Comparison of ENCODE assay signal across 8 cellular contexts in genomic region chr2:97662895-97663625, GRCh38. TPM values are rescaled to one million over a fixed set of nuclear protein-coding genes. Genes with fewer than 3 reads are reported as not detected.
DNase-seq lines count a peak whose midpoint lies in the region; ATAC-seq and TF ChIP-seq lines count a peak whose summit lies in the region.

No MANE protein-coding gene starts in this region.

- no peaks in the 10 kb centered on the region for H3K27me3 ChIP-seq in DND-41 (ENCODE audit: insufficient read depth, low read length, poor library complexity)
- no peaks in the 10 kb centered on the region for H3K27me3 ChIP-seq in HUES64 (ENCODE audit: insufficient read depth, low read length)
- H3K27me3 ChIP-seq in trophoblast cell (ENCODE audit: insufficient read depth, low read length) = no peaks in the 10 kb centered on the region
- H3K27me3 ChIP-seq in transverse colon = no peaks in the 10 kb centered on the region

- H3K9me3 ChIP-seq in DND-41 (ENCODE audit: insufficient read depth, low read length, severe bottlenecking) = no peaks in the 10 kb centered on the region
- no peaks in the 10 kb centered on the region for H3K9me3 ChIP-seq in HUES64 (ENCODE audit: insufficient read depth, low read depth, low read length)
- no peaks in the 10 kb centered on the region for H3K9me3 ChIP-seq in trophoblast cell (ENCODE audit: insufficient read depth, low read depth, low read length)
- no peaks in the 10 kb centered on the region for H3K9me3 ChIP-seq in transverse colon

- in situ Hi-C loops in transverse colon (cut with MboI; ENCODE audit: low pct_ligation_motif_present in 1 of 4, low pct_unique_long_range_greater_than_20kb in 1 of 4, low sequenced_read_pairs in 3 of 4) = loop anchor here in 1 of 4 donors (25.0 kb wide), 1 partner anchor 1601 kb away; no protein-coding TSS in a partner anchor

- H3K4me3 ChIP-seq in DND-41 (ENCODE audit: low read depth in 1 of 2, low read length in 2 of 2) (peak overlapping the region; percentile 28 to 60), HUES64 (ENCODE audit: low read length) (peak overlapping the region; percentile 74), trophoblast cell (ENCODE audit: low read depth, low read length) (peak overlapping the region; percentile 83), transverse colon (peak overlapping the region; percentile 71 to 82 (median 78))

- H3K4me1 ChIP-seq in DND-41 (ENCODE audit: insufficient read depth, low read length) = peaks cover 34% of the 10 kb centered on the region
- peaks cover 17% of the 10 kb centered on the region; the same call in 1 of the 2 replicates for H3K4me1 ChIP-seq in HUES64 (ENCODE audit: insufficient read depth, low read length)
- peaks cover 18 to 22% of the 10 kb centered on the region in 2 experiments for H3K4me1 ChIP-seq in trophoblast cell (ENCODE audit: control insufficient read depth in 1 of 2, insufficient read depth in 2 of 2, low read length in 2 of 2)
- peaks cover 11 to 33% (median 22%) of the 10 kb centered on the region in 4 donors for H3K4me1 ChIP-seq in transverse colon

- ATAC-seq in DND-41 (ENCODE audit: insufficient read depth, low read depth) (peak; percentile 37), GM21526 (IDR thresholded peaks at IDR 0.05; ENCODE audit: low FRiP score, unreplicated experiment) (peak; percentile 41), Right ventricle myocardium superior (ENCODE audit: poor library complexity) (peak; percentile 44)

- TF ChIP-seq EP300 in transverse colon (IDR thresholded peaks at IDR 0.05; ENCODE audit: low read depth) = no peak

- H4K91ac ChIP-seq in trophoblast cell (ENCODE audit: low read depth, low read length) = peak overlapping the region; percentile 91

- H3K14ac ChIP-seq in trophoblast cell (ENCODE audit: low read length) = peak overlapping the region; percentile 50

- peaks cover 17% of the 10 kb centered on the region for H3K79me1 ChIP-seq in trophoblast cell (ENCODE audit: low read length)

- H4K20me1 ChIP-seq in DND-41 (ENCODE audit: insufficient read depth, low read length) = peaks cover 39% of the 10 kb centered on the region

- no peak for TF ChIP-seq CTCF in DND-41 (IDR thresholded peaks at IDR 0.05; ENCODE audit: borderline replicate concordance, extremely low read depth, low read length, poor library complexity, severe bottlenecking)
- TF ChIP-seq CTCF in transverse colon (IDR thresholded peaks at IDR 0.05) = no peak

- DNase-seq in DND-41 = peak; percentile 69
- DNase-seq in SKM-1 treated with dmso at 0.1 percent for 144 hours (lab: John Stamatoyannopoulos, UW; ENCODE audit: unreplicated experiment) = peak; percentile 80
- peak; percentile 67 for DNase-seq in activated naive CD8-positive, alpha-beta T cell treated with anti-CD3 and anti-CD28 coated beads, Interleukin-2, amount 50 U/mL, for 16 hours (ENCODE audit: low read depth, low spot score)
- peak; percentile 85 for DNase-seq in Right ventricle myocardium superior
- peak; percentile 93 for DNase-seq in trophoblast cell
- DNase-seq in transverse colon = peak; percentile 81

- H3K4me2 ChIP-seq in DND-41 (ENCODE audit: insufficient read depth, low read length) (peak overlapping the region; percentile 74), trophoblast cell (ENCODE audit: low read length) (peak overlapping the region; percentile 93)

- peak overlapping the region; percentile 50 for H2BK120ac ChIP-seq in trophoblast cell (ENCODE audit: insufficient read depth, low read length, poor library complexity)

- no peak overlapping the region for H3K23ac ChIP-seq in trophoblast cell (ENCODE audit: low read length)

- TF ChIP-seq POLR2A in transverse colon (IDR thresholded peaks at IDR 0.05) = peak; percentile 51

- no peak overlapping the region for H2AK5ac ChIP-seq in trophoblast cell (ENCODE audit: low read length)

- intact Hi-C loops in Right ventricle myocardium superior (cut with DNase I) (loop anchor here (2.0 kb wide), 1 partner anchor 16 kb away; the partner anchor contains the start of gene COX5B), transverse colon (cut with DNase I; ENCODE audit: low total_unique reads) (no loop called here)

- 2% methylated on average over 24 of the region's 24 CpGs for WGBS in HUES64
- no CpG with 5 or more reads among the region's 24 CpGs for whole genome bisulfite sequencing in trophoblast cell (ENCODE audit: extremely low coverage, insufficient coverage, insufficient read length)
- 1% methylated on average over 23 of the region's 24 CpGs; no CpG with 5 or more reads in 1 of the 2 donors for WGBS in transverse colon (ENCODE audit: low coverage in 1 of 2), 2 donors

- peak overlapping the region; percentile 89 for H3K18ac ChIP-seq in trophoblast cell (ENCODE audit: low read length)

- H3K27ac ChIP-seq in DND-41 (ENCODE audit: low read length) (peak overlapping the region; percentile 69), HUES64 (ENCODE audit: low read depth, low read length) (peak overlapping the region; percentile 84), trophoblast cell (ENCODE audit: low read depth, low read length) (peak overlapping the region; percentile 92), transverse colon (peak overlapping the region; percentile 90 to 100 (median 97))

- H2AFZ ChIP-seq in DND-41 (ENCODE audit: low read depth, low read length) (peak overlapping the region; percentile 53), trophoblast cell (ENCODE audit: insufficient read depth, low read length, poor library complexity) (peak overlapping the region; percentile 53)

- H4K8ac ChIP-seq in trophoblast cell (ENCODE audit: low read depth, low read length) = peak overlapping the region; percentile 75

- H3K36me3 ChIP-seq in DND-41 (ENCODE audit: insufficient read depth, low read length) (peaks cover 40% of the 10 kb centered on the region), HUES64 (ENCODE audit: insufficient read depth, low read length) (peaks cover 18% of the 10 kb centered on the region; the same call in 1 of the 2 replicates), trophoblast cell (ENCODE audit: control insufficient read depth in 1 of 2, insufficient read depth in 2 of 2, low read length in 2 of 2) (peaks cover 22 to 25% of the 10 kb centered on the region in 2 experiments), transverse colon (peaks cover 0 to 5% (median 0%) of the 10 kb centered on the region in 4 donors)

- H3K9ac ChIP-seq in DND-41 (ENCODE audit: low read depth, low read length) (peak overlapping the region; percentile 61), HUES64 (ENCODE audit: low read depth, low read length) (peak overlapping the region; percentile 82), trophoblast cell (ENCODE audit: low read length) (peak overlapping the region; percentile 91)

- peaks cover 42% of the 10 kb centered on the region for H3K79me2 ChIP-seq in DND-41 (ENCODE audit: insufficient read depth, low read length)
- peaks cover 10% of the 10 kb centered on the region for H3K79me2 ChIP-seq in trophoblast cell (ENCODE audit: control insufficient read depth, insufficient read depth, low read length, poor library complexity)

- H2BK12ac ChIP-seq in trophoblast cell (ENCODE audit: low read length) = no peak overlapping the region

- peak overlapping the region; percentile 74 for H2BK5ac ChIP-seq in trophoblast cell (ENCODE audit: low read depth, low read length, poor library complexity)

- peak overlapping the region; percentile 83 for H3K4ac ChIP-seq in trophoblast cell (ENCODE audit: low read depth, low read length)

- H4K12ac ChIP-seq in trophoblast cell (ENCODE audit: low read depth, low read length) = peak overlapping the region; percentile 36

RNA-seq across cellular contexts. Expression of gene ACTR1B, which starts 0.8 kb away (rescaled TPM):
- polyA plus RNA-seq in HUES64 (2013, experiment 1 of 2) = 32.0 TPM
- 42.0 TPM for polyA plus RNA-seq in HUES64 (2013, experiment 2 of 2)
- 54.5 TPM for total RNA-seq in Right ventricle myocardium superior
- 40.9 and 41.1 TPM in 2 replicates for polyA plus RNA-seq in trophoblast cell (2013)
- 100 to 1,000 TPM in 2 of 4 donors, 10 to 100 TPM in 2; 66.8 to 157 (median 119) TPM for total RNA-seq in transverse colon

RNA-seq across cellular contexts. Expression of gene C2orf92, which starts 6.5 kb away (rescaled TPM):
- 2.0 TPM for polyA plus RNA-seq in HUES64 (2013, experiment 1 of 2)
- 2.6 TPM for polyA plus RNA-seq in HUES64 (2013, experiment 2 of 2)
- total RNA-seq in Right ventricle myocardium superior (1.2 TPM), transverse colon (10 to 100 TPM; 13.8 to 27.3 (median 17.9) TPM)
- 4.4 TPM in 2 replicates for polyA plus RNA-seq in trophoblast cell (2013)

RNA-seq across cellular contexts. Expression of gene COX5B, which starts 17.2 kb away (rescaled TPM):
- polyA plus RNA-seq in HUES64 (2013, experiment 1 of 2) = 251 TPM
- polyA plus RNA-seq in HUES64 (2013, experiment 2 of 2) = 255 TPM
- total RNA-seq in Right ventricle myocardium superior (1,337 TPM), transverse colon (100 to 1,000 TPM; 464 to 811 (median 612) TPM)
- polyA plus RNA-seq in trophoblast cell (2013) = 206 and 215 TPM in 2 replicates

RNA-seq across cellular contexts. Expression of gene ZAP70, which starts 50.3 kb away (rescaled TPM):
- 1.4 TPM for polyA plus RNA-seq in HUES64 (2013, experiment 1 of 2)
- 1.2 TPM for polyA plus RNA-seq in HUES64 (2013, experiment 2 of 2)
- total RNA-seq in Right ventricle myocardium superior = 0.70 TPM
- 3.2 and 3.3 TPM in 2 replicates for polyA plus RNA-seq in trophoblast cell (2013)
- 10 to 100 TPM in 2 of 4 donors, 1 to 10 TPM in 2; 2.6 to 16.1 (median 12.0) TPM for total RNA-seq in transverse colon

Comparison
In these comparisons a context has a peak if more than half of its experiments do, and no peak if none do; other contexts are left out.
1. Peak in every context shown above with its lines: DNase-seq, ATAC-seq, H3K4me3 ChIP-seq and H3K27ac ChIP-seq.